8 cellular contexts compared by ENCODE assay signal in the genomic region with DNA sequence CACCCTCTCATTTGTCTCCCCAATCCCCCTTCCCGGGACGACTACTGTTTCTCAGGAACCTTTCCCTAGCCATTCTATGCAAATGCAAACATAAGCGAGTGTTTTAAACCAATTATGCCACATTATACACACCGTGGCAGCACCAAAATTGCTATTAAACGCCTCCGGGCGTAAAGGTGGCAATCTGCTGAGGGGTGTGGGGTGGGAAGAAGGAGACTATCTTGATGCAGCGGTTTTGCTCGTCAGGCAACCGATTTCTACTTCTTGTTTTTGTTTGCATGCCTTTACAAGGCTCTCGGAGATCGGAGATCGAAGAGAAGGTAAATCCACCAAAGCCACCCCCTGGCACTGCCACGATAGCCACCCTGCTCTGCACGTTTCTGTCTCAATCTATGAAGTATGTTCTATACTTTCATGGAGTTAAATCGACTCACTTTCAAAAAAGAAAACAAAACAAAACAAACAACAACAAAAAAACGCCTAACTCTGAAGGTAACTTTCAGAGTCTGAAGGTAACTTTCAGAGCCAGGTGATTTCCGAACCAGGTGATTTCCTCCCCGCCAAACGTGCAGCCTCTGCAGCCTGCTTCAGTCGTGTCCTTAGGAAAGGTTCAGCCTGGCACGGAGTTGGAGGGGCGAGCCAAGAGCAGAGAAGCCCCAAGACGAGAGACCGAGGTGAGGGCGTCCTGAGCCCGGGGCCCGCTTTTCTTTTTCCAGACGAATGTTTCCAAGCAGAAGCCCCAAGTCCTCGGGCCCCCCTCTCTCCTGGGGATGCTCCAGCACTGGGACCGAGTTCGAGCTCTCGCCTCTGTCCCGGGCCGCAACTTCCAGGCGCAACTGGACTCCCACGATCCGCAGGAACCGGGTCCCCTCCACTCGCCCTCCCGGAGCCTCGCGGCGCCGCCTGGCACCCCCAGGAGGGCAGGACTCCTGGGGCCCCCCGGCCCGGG. TPM values are rescaled to one million over a fixed set of nuclear protein-coding genes. Genes with fewer than 3 reads are reported as not detected.
DNase-seq lines count a peak whose midpoint lies in the region; ATAC-seq and TF ChIP-seq lines count a peak whose summit lies in the region.

No MANE protein-coding gene starts in this region.

- DNase-seq in stimulated activated CD4-positive, alpha-beta T cell treated with anti-CD3 and anti-CD28 coated beads, Interleukin-4, amount 100 ng/mL, for 24 hours: peak; percentile 14
- DNase-seq in stimulated activated CD4-positive, alpha-beta T cell treated with anti-CD3 and anti-CD28 coated beads, Interleukin-1b, Interleukin-23, amount 100 ng/mL, for 48 hours: no peak
- DNase-seq in activated CD4-positive, alpha-beta T cell treated with anti-CD3 and anti-CD28 coated beads, Interleukin-2, amount 50 U/mL, for 1 hour: peak; percentile 29
- DNase-seq in esophagus muscularis mucosa (ENCODE audit: extremely low spot score) (no peak), osteoblast (ENCODE audit: insufficient read length, low spot score, missing footprints) (peak; percentile 44), Kasumi-1 (lab: John Stamatoyannopoulos, UW) (no peak), SHP77 (lab: John Stamatoyannopoulos, UW) (no peak)

- peaks cover 6 to 17% (median 13%) of the 10 kb centered on the region in 4 donors for H3K4me1 ChIP-seq in esophagus muscularis mucosa
- H3K4me1 ChIP-seq in osteoblast (ENCODE audit: insufficient read depth, low read length): peaks cover 4% of the 10 kb centered on the region

- peak; percentile 3 for ATAC-seq in HG03571 (IDR thresholded peaks at IDR 0.05; ENCODE audit: unreplicated experiment)

- H4K20me1 ChIP-seq in osteoblast (ENCODE audit: insufficient read depth, low read length): no peaks in the 10 kb centered on the region

- no peaks in the 10 kb centered on the region for H3K79me2 ChIP-seq in osteoblast (ENCODE audit: insufficient read depth, low read length)

- peaks cover 0 to 44% (median 16%) of the 10 kb centered on the region in 4 donors for H3K27me3 ChIP-seq in esophagus muscularis mucosa
- H3K27me3 ChIP-seq in osteoblast (ENCODE audit: insufficient read depth, low read length): peaks cover 71% of the 10 kb centered on the region

- intact Hi-C loops in esophagus muscularis mucosa (cut with DNase I): no loop called here

- no peak for TF ChIP-seq EP300 in esophagus muscularis mucosa (IDR thresholded peaks at IDR 0.05)

- TF ChIP-seq POLR2A in esophagus muscularis mucosa (IDR thresholded peaks at IDR 0.05; ENCODE audit: low read depth): no peak

- 45% methylated on average over 28 of the region's 47 CpGs for WGBS in esophagus muscularis mucosa

- H3K27ac ChIP-seq in esophagus muscularis mucosa (replicated peaks in 1 of 4) (peak overlapping the region in 1 of 4 donors; percentile 3), osteoblast (ENCODE audit: low read depth, low read length) (no peak overlapping the region)

- no peaks in the 10 kb centered on the region for H3K36me3 ChIP-seq in esophagus muscularis mucosa
- H3K36me3 ChIP-seq in osteoblast (ENCODE audit: insufficient read depth, low read length): no peaks in the 10 kb centered on the region

- peak overlapping the region; percentile 69 for H3K4me2 ChIP-seq in osteoblast (ENCODE audit: insufficient read depth, low read length)

- no peaks in the 10 kb centered on the region for H3K9me3 ChIP-seq in esophagus muscularis mucosa
- no peaks in the 10 kb centered on the region for H3K9me3 ChIP-seq in osteoblast (ENCODE audit: low read depth, low read length)

- H3K4me3 ChIP-seq in esophagus muscularis mucosa (peak overlapping the region; percentile 50 to 67 (median 58)), osteoblast (ENCODE audit: insufficient read depth, low read length) (peak overlapping the region; percentile 66)

- TF ChIP-seq CTCF in esophagus muscularis mucosa (IDR thresholded peaks at IDR 0.05) (no peak), osteoblast (IDR thresholded peaks at IDR 0.05; ENCODE audit: extremely low read depth, low read depth, low read length) (no peak)

- H2AFZ ChIP-seq in osteoblast (ENCODE audit: low read length): peak overlapping the region; percentile 71

RNA-seq across cellular contexts. Expression of a gene that starts 45.8 kb away (rescaled TPM):
- 1 to 10 TPM in 1 of 4 donors, under 1 TPM in 3; 0.26 to 2.8 (median 0.75) TPM for total RNA-seq in esophagus muscularis mucosa
- total RNA-seq in osteoblast: 5.8 and 6.5 TPM in 2 replicates

Comparison
In these comparisons a context has a peak if more than half of its experiments do, and no peak if none do; other contexts are left out.
1. DNase-seq: peak in stimulated activated CD4-positive, alpha-beta T cell treated with anti-CD3 and anti-CD28 coated beads, Interleukin-4, amount 100 ng/mL, for 24 hours (single experiment), activated CD4-positive, alpha-beta T cell treated with anti-CD3 and anti-CD28 coated beads, Interleukin-2, amount 50 U/mL, for 1 hour (single experiment) and osteoblast (single experiment); none in stimulated activated CD4-positive, alpha-beta T cell treated with anti-CD3 and anti-CD28 coated beads, Interleukin-1b, Interleukin-23, amount 100 ng/mL, for 48 hours (single experiment), esophagus muscularis mucosa (single experiment), Kasumi-1 (0 of 2) and SHP77 (0 of 2).